ENCODE assay signal across 8 cellular contexts in genomic region chr2:62197017-62197586, GRCh38. TPM values are rescaled to one million over a fixed set of nuclear protein-coding genes. Genes with fewer than 3 reads are reported as not detected.
DNase-seq lines count a peak whose midpoint lies in the region; TF ChIP-seq lines count a peak whose summit lies in the region.

No MANE protein-coding gene starts in this region.

- H3K27ac Mint-ChIP-seq in Calu3 (ENCODE audit: unreplicated experiment) (peak overlapping the region; percentile 73), type B pancreatic cell (peak overlapping the region; percentile 94)

- intact Hi-C loops in Calu3 (cut with micrococcal nuclease; ENCODE audit: unreplicated experiment), result loop anchor here (5.0 kb wide), 4 partner anchors 95 to 210 kb away; no protein-coding TSS in a partner anchor

- H3K9me3 Mint-ChIP-seq in Calu3 (ENCODE audit: low read depth, unreplicated experiment) (no peaks in the 10 kb centered on the region), type B pancreatic cell (no peaks in the 10 kb centered on the region)

- H3K36me3 ChIP-seq in ectodermal cell (ENCODE audit: control insufficient read depth, insufficient read depth, low read length), result no peaks in the 10 kb centered on the region
- no peaks in the 10 kb centered on the region for H3K36me3 ChIP-seq in muscle layer of duodenum (ENCODE audit: control insufficient read depth in 1 of 2, insufficient read depth in 2 of 2, low read length in 2 of 2)

- CTCF ChIA-PET in Calu3 (lab: Charles Lee), result no interaction called here

- H3K4me1 ChIP-seq in ectodermal cell (ENCODE audit: control insufficient read depth, insufficient read depth, low read length) (peaks cover 11% of the 10 kb centered on the region), muscle layer of duodenum (ENCODE audit: control insufficient read depth in 1 of 2, insufficient read depth in 2 of 2, low read length in 2 of 2) (peaks cover 5 to 32% of the 10 kb centered on the region in 2 donors)

- H3K36me3 Mint-ChIP-seq in Calu3 (ENCODE audit: insufficient read depth, unreplicated experiment), result peaks cover 35% of the 10 kb centered on the region
- peaks cover 4% of the 10 kb centered on the region for H3K36me3 Mint-ChIP-seq in type B pancreatic cell

- WGBS in ectodermal cell, 2 experiments, result 0 to 1% methylated on average over 27 to 31 of the region's 31 CpGs

- H3K4me3 Mint-ChIP-seq in Calu3 (ENCODE audit: low read depth, unreplicated experiment) (peak overlapping the region; percentile 77), type B pancreatic cell (peak overlapping the region; percentile 85)

- H3K27ac ChIP-seq in ectodermal cell (ENCODE audit: insufficient read depth, low read depth, low read length, poor library complexity, severe bottlenecking) (no peak overlapping the region), muscle layer of duodenum (ENCODE audit: low read length) (peak overlapping the region; percentile 85)

- peaks cover 12% of the 10 kb centered on the region for H3K27me3 Mint-ChIP-seq in Calu3 (ENCODE audit: unreplicated experiment)
- H3K27me3 Mint-ChIP-seq in type B pancreatic cell, result no peaks in the 10 kb centered on the region

- BruUV-seq in Calu3 (replicated peaks; lab: Mats Ljungman, UMichigan), result no TSS peak

- H3K27me3 ChIP-seq in ectodermal cell (ENCODE audit: control insufficient read depth, insufficient read depth, low read length, poor library complexity, severe bottlenecking) (no peaks in the 10 kb centered on the region), muscle layer of duodenum (ENCODE audit: low read depth, low read length) (no peaks in the 10 kb centered on the region)

- H3K4me3 ChIP-seq in ectodermal cell (ENCODE audit: insufficient read depth, low read depth, low read length) (peak overlapping the region; percentile 70), muscle layer of duodenum (ENCODE audit: low read depth in 1 of 2, low read length in 2 of 2) (peak overlapping the region; percentile 85 to 97)

- H3K4me1 Mint-ChIP-seq in Calu3 (ENCODE audit: low read depth, unreplicated experiment) (peaks cover 32% of the 10 kb centered on the region), type B pancreatic cell (ENCODE audit: unreplicated experiment) (peaks cover 40% of the 10 kb centered on the region)

- DNase-seq in Calu3 (peak; percentile 15), HuH-7 (ENCODE audit: low spot score) (peak; percentile 70), type B pancreatic cell (ENCODE audit: extremely low spot score, unreplicated experiment) (no peak), kidney tubule cell (ENCODE audit: low spot score) (no peak), GOT3 (lab: John Stamatoyannopoulos, UW) (no peak)
- peak; percentile 43 for DNase-seq in activated CD4-positive, alpha-beta T cell treated with anti-CD3 and anti-CD28 coated beads for 48 hours

- no peaks in the 10 kb centered on the region for H3K9me3 ChIP-seq in ectodermal cell (ENCODE audit: control insufficient read depth, low read length)
- H3K9me3 ChIP-seq in muscle layer of duodenum (ENCODE audit: control insufficient read depth in 1 of 2, low read length in 2 of 2), result no peaks in the 10 kb centered on the region

- TF ChIP-seq CTCF in Calu3 (IDR thresholded peaks at IDR 0.05; ENCODE audit: unreplicated experiment) (no peak), type B pancreatic cell (conservative IDR thresholded peaks at IDR 0.05) (no peak)

RNA-seq across cellular contexts. Expression of gene B3GNT2, which starts 1.2 kb away (rescaled TPM):
- total RNA-seq in Calu3 (2022), result 23.8 and 27.0 TPM in 2 replicates
- 49.0 TPM for polyA plus RNA-seq in ectodermal cell (2013, experiment 1 of 4)
- polyA plus RNA-seq in ectodermal cell (2013, experiment 2 of 4), result 68.3 TPM
- polyA plus RNA-seq in ectodermal cell (2013, experiment 3 of 4), result 43.1 TPM
- 45.8 TPM for polyA plus RNA-seq in ectodermal cell (2013, experiment 4 of 4)
- total RNA-seq in type B pancreatic cell (ENCODE audit: low replicate concordance), result 23.5 and 56.0 TPM in 2 replicates

Comparison
In these comparisons a context has a peak if more than half of its experiments do, and no peak if none do; other contexts are left out.
1. DNase-seq: peak in Calu3 (single experiment), HuH-7 (single experiment) and activated CD4-positive, alpha-beta T cell treated with anti-CD3 and anti-CD28 coated beads for 48 hours (single experiment); none in type B pancreatic cell (single experiment), kidney tubule cell (single experiment) and GOT3 (single experiment).